In genomic region chr9:136628287-136628686, GRCh38 we compare ENCODE assay signal across 18 cellular contexts.
"Had no signal": no experiment of that assay in that cellular context is flagged by ENCODE, and none has a peak within 500 bp of the region (broad histone marks: within the 10 kb centered on the region; RNA-seq: fewer than 3 reads in every experiment).

No MANE protein-coding gene starts in this region.

- FAIRE-seq: keratinocyte, TTC549 had no signal

- H3K27me3 ChIP-seq: adrenal gland, gastrocnemius medialis, upper lobe of right lung had no signal

- H3K36me3 ChIP-seq: adrenal gland, gastrocnemius medialis, thoracic aorta, upper lobe of right lung had no signal

- H3K9me3 Mint-ChIP-seq: activated CD4-positive, alpha-beta T cell treated with anti-CD3 and anti-CD28 coated beads, Interleukin-2, amount 10 ng/mL, durations not matched to agents 7 days and 5 days; activated T-helper 1 cell treated with anti-CD3 and anti-CD28 coated beads, Interleukin-12 subunit alpha, Interleukin-12 subunit beta, Interleukin-2, Interleukin-4 antibody, amounts not matched to agents 30 ng/mL and 10 ng/mL and 1 ng/mL, durations not matched to agents 14 hours and 24 hours and 36 hours; effector memory CD8-positive, alpha-beta T cell had no signal

- H3K4me3 ChIP-seq: adrenal gland, gastrocnemius medialis, hepatocyte, thoracic aorta, upper lobe of right lung had no signal

- H3K9ac ChIP-seq: parathyroid adenoma had no signal

- ATAC-seq: effector memory CD8-positive, alpha-beta T cell; gastrocnemius medialis; left ventricle myocardium superior; upper lobe of right lung had no signal

- DNase-seq: activated CD4-positive, alpha-beta T cell treated with anti-CD3 and anti-CD28 coated beads, Interleukin-2, amount 10 ng/mL, durations not matched to agents 7 days and 5 days; activated CD8-positive, alpha-beta memory T cell treated with anti-CD3 and anti-CD28 coated beads for 24 hours; activated naive CD4-positive, alpha-beta T cell; central memory CD4-positive, alpha-beta T cell; dermis blood vessel endothelial cell; effector memory CD8-positive, alpha-beta T cell; gastrocnemius medialis; left ventricle myocardium superior; mesendoderm; stimulated activated CD4-positive, alpha-beta T cell treated with anti-CD3 and anti-CD28 coated beads, Interleukin-1b, Interleukin-23, amount 100 ng/mL, for 48 hours; upper lobe of right lung had no signal

- H3K9me3 ChIP-seq: adrenal gland, gastrocnemius medialis, thoracic aorta, upper lobe of right lung had no signal

- H3K4me2 ChIP-seq: hepatocyte had no signal

- H2AFZ ChIP-seq: hepatocyte, parathyroid adenoma had no signal

- H3K27ac Mint-ChIP-seq: activated CD4-positive, alpha-beta T cell treated with anti-CD3 and anti-CD28 coated beads, Interleukin-2, amount 10 ng/mL, durations not matched to agents 7 days and 5 days; activated T-helper 1 cell treated with anti-CD3 and anti-CD28 coated beads, Interleukin-12 subunit alpha, Interleukin-12 subunit beta, Interleukin-2, Interleukin-4 antibody, amounts not matched to agents 30 ng/mL and 10 ng/mL and 1 ng/mL, durations not matched to agents 14 hours and 24 hours and 36 hours had no signal

- H3K4me1 Mint-ChIP-seq: activated CD4-positive, alpha-beta T cell treated with anti-CD3 and anti-CD28 coated beads, Interleukin-2, amount 10 ng/mL, durations not matched to agents 7 days and 5 days had no signal

- H3K27me3 Mint-ChIP-seq: activated CD4-positive, alpha-beta T cell treated with anti-CD3 and anti-CD28 coated beads, Interleukin-2, amount 10 ng/mL, durations not matched to agents 7 days and 5 days had no signal

- H3K27ac ChIP-seq: adrenal gland, gastrocnemius medialis, hepatocyte, parathyroid adenoma, thoracic aorta, upper lobe of right lung had no signal

- H3K4me3 Mint-ChIP-seq: activated CD4-positive, alpha-beta T cell treated with anti-CD3 and anti-CD28 coated beads, Interleukin-2, amount 10 ng/mL, durations not matched to agents 7 days and 5 days; activated T-helper 1 cell treated with anti-CD3 and anti-CD28 coated beads, Interleukin-12 subunit alpha, Interleukin-12 subunit beta, Interleukin-2, Interleukin-4 antibody, amounts not matched to agents 30 ng/mL and 10 ng/mL and 1 ng/mL, durations not matched to agents 14 hours and 24 hours and 36 hours; effector memory CD8-positive, alpha-beta T cell had no signal
